8 cellular contexts compared by ENCODE assay signal in genomic region chr2:8543065-8543411, GRCh38.
DNase-seq lines count a peak whose midpoint lies in the region; ATAC-seq, FAIRE-seq and TF ChIP-seq lines count a peak whose summit lies in the region.

No MANE protein-coding gene starts in this region.

- H4K91ac ChIP-seq in neuronal stem cell (ENCODE audit: low read depth, low read length, poor library complexity): no peak overlapping the region

- ATAC-seq in GM19372 (IDR thresholded peaks at IDR 0.05; ENCODE audit: low read depth, unreplicated experiment): peak; percentile 12
- ATAC-seq in HG02970 (IDR thresholded peaks at IDR 0.05; ENCODE audit: low FRiP score, unreplicated experiment): peak; percentile 14
- ATAC-seq in foreskin keratinocyte: no peak

- H3K4me1 ChIP-seq in neuronal stem cell (ENCODE audit: control insufficient read depth in 2 of 2, insufficient read depth in 1 of 2, low read depth in 1 of 2, low read length in 2 of 2) (peaks cover 3 to 7% of the 10 kb centered on the region in 2 donors), foreskin keratinocyte (no peaks in the 10 kb centered on the region)

- H2BK120ac ChIP-seq in neuronal stem cell (ENCODE audit: low read depth, low read length): no peak overlapping the region

- peak overlapping the region; percentile 27 for H2AK5ac ChIP-seq in neuronal stem cell (ENCODE audit: low read depth, low read length)

- no peak for TF ChIP-seq CTCF in foreskin keratinocyte (conservative IDR thresholded peaks at IDR 0.05)

- no peak overlapping the region for H3K14ac ChIP-seq in neuronal stem cell (ENCODE audit: low read length)

- no peak overlapping the region for H3K4me3 ChIP-seq in neuronal stem cell (ENCODE audit: low read length in 2 of 2)

- no peak overlapping the region for H3K4me2 ChIP-seq in neuronal stem cell (ENCODE audit: insufficient read depth, low read length, poor library complexity, severe bottlenecking)

- H3K18ac ChIP-seq in neuronal stem cell (ENCODE audit: low read length): peak overlapping the region; percentile 44

- no peak for FAIRE-seq in RCC 7860 (lab: Jason Lieb, UNC)
- FAIRE-seq in frontal cortex (lab: Jason Lieb, UNC): no peak

- no peak overlapping the region for H3K4ac ChIP-seq in neuronal stem cell (ENCODE audit: low read length)

- no peaks in the 10 kb centered on the region for H3K79me1 ChIP-seq in neuronal stem cell (ENCODE audit: low read depth, low read length)

- H2BK5ac ChIP-seq in neuronal stem cell (ENCODE audit: low read length): peak overlapping the region; percentile 28

- no peaks in the 10 kb centered on the region for H3K9me3 ChIP-seq in neuronal stem cell (replicated peaks in 1 of 2; ENCODE audit: control insufficient read depth in 2 of 2, insufficient read depth in 1 of 2, low read depth in 1 of 2, low read length in 2 of 2)

- H3K27me3 ChIP-seq in neuronal stem cell (ENCODE audit: control insufficient read depth in 3 of 3, insufficient read depth in 3 of 3, low read depth in 1 of 3, low read length in 3 of 3) (no peaks in the 10 kb centered on the region), foreskin keratinocyte (no peaks in the 10 kb centered on the region)

- H4K8ac ChIP-seq in neuronal stem cell (ENCODE audit: low read depth, low read length): no peak overlapping the region

- H3K23ac ChIP-seq in neuronal stem cell (ENCODE audit: low read depth, low read length, poor library complexity): no peak overlapping the region

- no peak overlapping the region for H3K9ac ChIP-seq in neuronal stem cell (ENCODE audit: low read depth, low read length, poor library complexity)

- H3K27ac ChIP-seq in neuronal stem cell (replicated peaks; ENCODE audit: low read length) (no peak overlapping the region), foreskin keratinocyte (no peak overlapping the region)

- H2BK12ac ChIP-seq in neuronal stem cell (ENCODE audit: low read length): no peak overlapping the region

- whole genome bisulfite sequencing in neuronal stem cell (ENCODE audit: extremely low coverage in 2 of 2, insufficient read length in 2 of 2, insufficient replicate concordance in 1 of 2), 2 donors: no CpG with 5 or more reads among the region's 7 CpGs

- no peaks in the 10 kb centered on the region for H3K36me3 ChIP-seq in neuronal stem cell (replicated peaks in 1 of 2; ENCODE audit: control insufficient read depth in 2 of 2, insufficient read depth in 2 of 2, low read length in 2 of 2)

- H2BK15ac ChIP-seq in neuronal stem cell (ENCODE audit: low read length): peak overlapping the region; percentile 91

- no peak overlapping the region for H2AFZ ChIP-seq in neuronal stem cell (ENCODE audit: low read length)

- DNase-seq in activated CD8-positive, alpha-beta memory T cell treated with anti-CD3 and anti-CD28 coated beads, Interleukin-2, amount 50 U/mL, for 48 hours: peak; percentile 76
- DNase-seq in neuronal stem cell (ENCODE audit: low spot score): no peak
- no peak for DNase-seq in RCC 7860 (ENCODE audit: low spot score)
- no peak for DNase-seq in DMS79 (lab: John Stamatoyannopoulos, UW)
- DNase-seq in foreskin keratinocyte: no peak
- DNase-seq in frontal cortex (ENCODE audit: low spot score in 2 of 2): no peak
